8 cellular contexts compared by ENCODE assay signal in genomic region chr14:21039059-21039422, GRCh38. TPM values are rescaled to one million over a fixed set of nuclear protein-coding genes. Genes with fewer than 3 reads are reported as not detected.
DNase-seq lines count a peak whose midpoint lies in the region; ATAC-seq and TF ChIP-seq lines count a peak whose summit lies in the region.

No MANE protein-coding gene starts in this region.

- no peak overlapping the region for H3K4me3 ChIP-seq in body of pancreas
- H3K4me3 ChIP-seq in skeletal muscle cell (ENCODE audit: low read depth, low read length), result no peak overlapping the region

- no peak overlapping the region for H3K9ac ChIP-seq in H9 (ENCODE audit: extremely low read depth, insufficient read length, low read length)

- H2AK5ac ChIP-seq in H9 (ENCODE audit: insufficient read length, low read length), result no peak overlapping the region

- H2BK12ac ChIP-seq in H9 (ENCODE audit: insufficient read length, low read depth, low read length), result no peak overlapping the region

- peaks cover 32% of the 10 kb centered on the region for H3K27me3 Mint-ChIP-seq in H9 (ENCODE audit: low read depth)
- H3K27me3 Mint-ChIP-seq in activated CD4-positive, alpha-beta T cell treated with anti-CD3 and anti-CD28 coated beads, Interleukin-2, amount 10 ng/mL, durations not matched to agents 24 days and 14 days, result peaks cover 22% of the 10 kb centered on the region

- DNase-seq in H9 (peak; percentile 77), body of pancreas (peak; percentile 90 to 96 (median 94)), inferior parietal cortex (ENCODE audit: extremely low spot score) (peak; percentile 74), skeletal muscle cell (ENCODE audit: low read depth) (peak; percentile 54), NCI-H1048 (lab: John Stamatoyannopoulos, UW) (no peak), NK-92 (lab: John Stamatoyannopoulos, UW; ENCODE audit: unreplicated experiment) (no peak), CD1c-positive myeloid dendritic cell (ENCODE audit: extremely low spot score) (no peak)
- DNase-seq in activated CD4-positive, alpha-beta T cell treated with anti-CD3 and anti-CD28 coated beads, Interleukin-2, amount 10 ng/mL, durations not matched to agents 24 days and 14 days, result no peak

- no peak overlapping the region for H3K4me3 Mint-ChIP-seq in H9
- H3K4me3 Mint-ChIP-seq in activated CD4-positive, alpha-beta T cell treated with anti-CD3 and anti-CD28 coated beads, Interleukin-2, amount 10 ng/mL, durations not matched to agents 24 days and 14 days, result no peak overlapping the region

- no peaks in the 10 kb centered on the region for H3K27me3 ChIP-seq in H9 (ENCODE audit: insufficient read depth, low read length)
- no peaks in the 10 kb centered on the region for H3K27me3 ChIP-seq in body of pancreas

- H3K56ac ChIP-seq in H9 (ENCODE audit: insufficient read length, low read depth, low read length), result no peak overlapping the region

- no peaks in the 10 kb centered on the region for H3K9me3 Mint-ChIP-seq in H9
- no peaks in the 10 kb centered on the region for H3K9me3 Mint-ChIP-seq in activated CD4-positive, alpha-beta T cell treated with anti-CD3 and anti-CD28 coated beads, Interleukin-2, amount 10 ng/mL, durations not matched to agents 24 days and 14 days

- WGBS in H9 (ENCODE audit: extremely low coverage, insufficient read length, low lambda C conversion rate), result no CpG with 5 or more reads among the region's 7 CpGs
- WGBS in body of pancreas, 2 donors, result 4 to 15% methylated on average over 5 to 7 of the region's 7 CpGs

- H3K36me3 Mint-ChIP-seq in H9 (ENCODE audit: insufficient read depth in 1 of 3, low read depth in 3 of 3), result no peaks in the 10 kb centered on the region
- H3K36me3 Mint-ChIP-seq in activated CD4-positive, alpha-beta T cell treated with anti-CD3 and anti-CD28 coated beads, Interleukin-2, amount 10 ng/mL, durations not matched to agents 24 days and 14 days (ENCODE audit: low read depth), result no peaks in the 10 kb centered on the region

- H3K4ac ChIP-seq in H9 (ENCODE audit: low read depth, low read length), result no peak overlapping the region

- H3K4me2 ChIP-seq in H9 (ENCODE audit: insufficient read depth, insufficient read length, low read length), result no peak overlapping the region

- no peak overlapping the region for H2BK5ac ChIP-seq in H9 (ENCODE audit: insufficient read length, low read length)

- no peak overlapping the region for H2BK15ac ChIP-seq in H9 (ENCODE audit: low read depth, low read length)

- no peaks in the 10 kb centered on the region for H4K20me1 ChIP-seq in H9 (ENCODE audit: control insufficient read depth, insufficient read depth, insufficient read length)

- no peaks in the 10 kb centered on the region for H3K23me2 ChIP-seq in H9 (ENCODE audit: insufficient read length, low read depth, low read length, poor library complexity, severe bottlenecking)

- H3T11ph ChIP-seq in H9 (ENCODE audit: low read length), result no peak overlapping the region

- H3K14ac ChIP-seq in H9 (ENCODE audit: insufficient read depth, low read length), result no peak overlapping the region

- H3K27ac ChIP-seq in H9 (ENCODE audit: insufficient read length, low read depth, low read length) (no peak overlapping the region), body of pancreas (peak overlapping the region; percentile 63 to 84 (median 74))

- no peak overlapping the region for H4K8ac ChIP-seq in H9 (replicated peaks; ENCODE audit: insufficient read length, low read depth, low read length)

- TF ChIP-seq POLR2A in body of pancreas (IDR thresholded peaks at IDR 0.05), result peak in 2 of 3 donors; percentile 57 to 66

- no peak overlapping the region for H4K5ac ChIP-seq in H9 (ENCODE audit: insufficient read length, low read depth, low read length)

- H3K27ac Mint-ChIP-seq in H9, result no peak overlapping the region; a peak in 1 of 7 replicates
- H3K27ac Mint-ChIP-seq in activated CD4-positive, alpha-beta T cell treated with anti-CD3 and anti-CD28 coated beads, Interleukin-2, amount 10 ng/mL, durations not matched to agents 24 days and 14 days, result no peak overlapping the region

- ATAC-seq in body of pancreas, result peak; percentile 92

- H3K9me3 ChIP-seq in H9 (ENCODE audit: control insufficient read depth, low read depth, low read length) (no peaks in the 10 kb centered on the region), body of pancreas (no peaks in the 10 kb centered on the region)

- H3K79me1 ChIP-seq in H9 (ENCODE audit: insufficient read depth, low read depth, low read length, poor library complexity, severe bottlenecking), result no peaks in the 10 kb centered on the region

- H3K4me1 ChIP-seq in H9 (ENCODE audit: insufficient read depth, low read length) (peaks cover 5% of the 10 kb centered on the region), body of pancreas (peaks cover 53% of the 10 kb centered on the region)

- H3K79me2 ChIP-seq in H9 (ENCODE audit: insufficient read depth, low read length), result no peaks in the 10 kb centered on the region

- TF ChIP-seq CTCF in H9 (conservative IDR thresholded peaks at IDR 0.05), result no peak
- peak in 1 of 7 experiments; percentile 6 for TF ChIP-seq CTCF in body of pancreas (IDR thresholded peaks at IDR 0.05)

- H2BK120ac ChIP-seq in H9 (ENCODE audit: low read depth, low read length, poor library complexity, severe bottlenecking), result no peak overlapping the region

- intact Hi-C loops in body of pancreas (cut with DNase I), result no loop called here
- intact Hi-C loops in activated CD4-positive, alpha-beta T cell treated with anti-CD3 and anti-CD28 coated beads, Interleukin-2, amount 10 ng/mL, durations not matched to agents 24 days and 14 days (cut with micrococcal nuclease), result no loop called here

- H4K91ac ChIP-seq in H9 (ENCODE audit: insufficient read length, low read depth, low read length), result no peak overlapping the region

- H3K4me1 Mint-ChIP-seq in H9, result peaks cover 24 to 26% of the 10 kb centered on the region in 2 experiments
- H3K4me1 Mint-ChIP-seq in activated CD4-positive, alpha-beta T cell treated with anti-CD3 and anti-CD28 coated beads, Interleukin-2, amount 10 ng/mL, durations not matched to agents 24 days and 14 days, result no peaks in the 10 kb centered on the region

- H3K23ac ChIP-seq in H9 (ENCODE audit: insufficient read length, low read depth, low read length), result no peak overlapping the region

- H2BK20ac ChIP-seq in H9 (ENCODE audit: low read depth, low read length, poor library complexity, severe bottlenecking), result no peak overlapping the region

- no peak overlapping the region for H2AFZ ChIP-seq in H9 (ENCODE audit: low read length)

- H3K36me3 ChIP-seq in body of pancreas (replicated peaks in 1 of 2; ENCODE audit: insufficient read depth in 1 of 2, low read depth in 2 of 2), result no peaks in the 10 kb centered on the region

- no peak overlapping the region for H3K18ac ChIP-seq in H9 (ENCODE audit: insufficient read length, low read depth, low read length)

RNA-seq across cellular contexts. Expression of gene RNASE7, which starts 3.1 kb away (rescaled TPM):
- not detected in 2 replicates for total RNA-seq in H9 (2021)
- 1 to 10 TPM in 1 of 2 donors, not detected in 1; 1.0 TPM for total RNA-seq in body of pancreas
- total RNA-seq in activated CD4-positive, alpha-beta T cell treated with anti-CD3 and anti-CD28 coated beads, Interleukin-2, amount 10 ng/mL, durations not matched to agents 24 days and 14 days, result not detected in 2 replicates

RNA-seq across cellular contexts. Expression of gene RNASE13, which starts 4.4 kb away (rescaled TPM):
- total RNA-seq in H9 (2021) (not detected in 2 replicates), body of pancreas (not detected)
- not detected in 2 replicates for total RNA-seq in activated CD4-positive, alpha-beta T cell treated with anti-CD3 and anti-CD28 coated beads, Interleukin-2, amount 10 ng/mL, durations not matched to agents 24 days and 14 days

RNA-seq across cellular contexts. Expression of gene TPPP2, which starts 9.0 kb away (rescaled TPM):
- not detected in 2 replicates for total RNA-seq in H9 (2021)
- 1 to 10 TPM in 1 of 2 donors, not detected in 1; 1.3 TPM for total RNA-seq in body of pancreas
- total RNA-seq in activated CD4-positive, alpha-beta T cell treated with anti-CD3 and anti-CD28 coated beads, Interleukin-2, amount 10 ng/mL, durations not matched to agents 24 days and 14 days, result not detected in 2 replicates

RNA-seq across cellular contexts. Expression of gene NDRG2, which starts 14.2 kb away (rescaled TPM):
- 18.1 and 20.6 TPM in 2 replicates for total RNA-seq in H9 (2021)
- total RNA-seq in body of pancreas, result 100 to 1,000 TPM; 133 to 178 TPM
- 1.9 and 2.3 TPM in 2 replicates for total RNA-seq in activated CD4-positive, alpha-beta T cell treated with anti-CD3 and anti-CD28 coated beads, Interleukin-2, amount 10 ng/mL, durations not matched to agents 24 days and 14 days

RNA-seq across cellular contexts. Expression of gene RNASE8, which starts 18.6 kb away (rescaled TPM):
- total RNA-seq in H9 (2021) (not detected in 2 replicates), body of pancreas (not detected)
- not detected in 2 replicates for total RNA-seq in activated CD4-positive, alpha-beta T cell treated with anti-CD3 and anti-CD28 coated beads, Interleukin-2, amount 10 ng/mL, durations not matched to agents 24 days and 14 days

Comparison
In these comparisons a context has a peak if more than half of its experiments do, and no peak if none do; other contexts are left out.
1. DNase-seq: peak in H9 (single experiment), body of pancreas (4 of 4), inferior parietal cortex (single experiment) and skeletal muscle cell (single experiment); none in activated CD4-positive, alpha-beta T cell treated with anti-CD3 and anti-CD28 coated beads, Interleukin-2, amount 10 ng/mL, durations not matched to agents 24 days and 14 days (single experiment), NCI-H1048 (single experiment), NK-92 (single experiment) and CD1c-positive myeloid dendritic cell (single experiment).